ENCODE assay signal across 1 cellular context in genomic region chr20:2538356-2538755, GRCh38.
TF ChIP-seq lines count a peak whose summit lies in the region.

No MANE protein-coding gene starts in this region.

TF ChIP-seq in IMR-90, 13 proteins besides CTCF, POLR2A, EP300 and RAD21:
- TF ChIP-seq BHLHE40 (IDR thresholded peaks at IDR 0.05; ENCODE audit: low read depth, low read length) (no peak), NFE2L2 (IDR thresholded peaks at IDR 0.05; ENCODE audit: low read depth, low read length) (no peak), SMC3 (IDR thresholded peaks at IDR 0.05; ENCODE audit: low read depth, low read length) (no peak), MAFK (IDR thresholded peaks at IDR 0.05; ENCODE audit: low read depth, low read length) (no peak), MXI1 (IDR thresholded peaks at IDR 0.05; ENCODE audit: borderline replicate concordance, low read depth, low read length) (no peak), RFX5 (IDR thresholded peaks at IDR 0.05; ENCODE audit: low read depth, low read length) (no peak), MAZ (IDR thresholded peaks at IDR 0.05; ENCODE audit: borderline replicate concordance, low read depth, low read length) (no peak), CHD1 (IDR thresholded peaks at IDR 0.05; ENCODE audit: low read depth, low read length) (no peak), USF2 (IDR thresholded peaks at IDR 0.05; ENCODE audit: low read depth, low read length) (no peak), ELK1 (IDR thresholded peaks at IDR 0.05; ENCODE audit: borderline replicate concordance, low read depth, low read length) (no peak), RCOR1 (IDR thresholded peaks at IDR 0.05; ENCODE audit: insufficient replicate concordance, low read length) (no peak), CEBPB (IDR thresholded peaks at IDR 0.05; ENCODE audit: low read depth, low read length) (no peak), FOS (IDR thresholded peaks at IDR 0.05; ENCODE audit: low read depth, low read length) (no peak)
